In the genomic region with DNA sequence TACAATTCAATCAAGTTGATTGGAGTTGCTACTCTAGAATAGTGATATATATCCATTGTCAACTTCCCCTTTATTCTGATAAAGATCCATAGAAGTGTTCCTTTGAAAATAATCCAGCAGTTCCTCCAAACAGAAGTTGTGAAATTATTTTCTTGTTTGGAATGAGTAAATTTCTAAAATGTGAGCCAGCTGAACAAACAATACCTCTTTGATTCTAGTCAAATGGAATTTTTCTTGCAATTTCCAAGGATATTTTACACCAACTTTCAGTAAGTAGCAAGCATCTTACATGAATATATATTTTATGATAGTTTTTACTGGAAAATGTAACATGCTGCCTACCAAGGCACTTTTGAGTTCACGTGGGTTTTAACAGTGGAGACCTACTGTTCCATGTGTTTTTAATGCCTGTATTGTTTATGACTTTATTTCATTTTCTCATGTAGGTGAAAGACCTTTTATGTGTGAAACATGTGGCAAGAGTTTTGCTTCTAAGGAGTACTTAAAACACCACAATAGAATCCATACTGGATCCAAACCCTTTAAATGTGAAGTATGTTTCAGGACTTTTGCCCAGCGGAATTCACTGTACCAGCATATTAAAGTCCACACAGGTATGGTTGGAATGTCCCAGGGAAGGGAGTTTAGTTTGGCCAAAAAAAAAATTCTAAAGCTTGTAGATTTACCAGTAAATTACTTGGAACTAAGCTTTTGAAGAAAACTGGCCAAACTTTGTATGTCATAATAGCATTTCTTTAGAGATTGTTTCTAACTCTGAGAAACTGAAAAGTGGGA, we compare ENCODE assay signal across 21 cellular contexts. TPM values are rescaled to one million over a fixed set of nuclear protein-coding genes. Genes with fewer than 3 reads are reported as not detected.
A peak's percentile ranks its signal among the peaks of the same experiment; 100 is the strongest.
DNase-seq lines count a peak whose midpoint lies in the region; ATAC-seq and TF ChIP-seq lines count a peak whose summit lies in the region.
"Had no signal": no experiment of that assay in that cellular context is flagged by ENCODE, and none has a peak within 500 bp of the region (broad histone marks: within the 10 kb centered on the region; RNA-seq: fewer than 3 reads in every experiment).

No MANE protein-coding gene starts in this region.

- no peak for TF ChIP-seq EP300 in ovary (IDR thresholded peaks at IDR 0.05)

- peaks cover 22 to 43% (median 34%) of the 10 kb centered on the region in 4 donors for H3K4me1 Mint-ChIP-seq in CD4-positive, alpha-beta memory T cell
- H3K4me1 Mint-ChIP-seq in osteocyte (ENCODE audit: unreplicated experiment) = peaks cover 51% of the 10 kb centered on the region

- no peak overlapping the region for H3K4me3 Mint-ChIP-seq in CD4-positive, alpha-beta memory T cell
- no peak overlapping the region for H3K4me3 Mint-ChIP-seq in osteocyte (ENCODE audit: unreplicated experiment)
- H3K4me3 Mint-ChIP-seq: B cell, HFFc6 had no signal

- peaks cover 38 to 72% of the 10 kb centered on the region in 2 donors for H3K36me3 Mint-ChIP-seq in CD4-positive, alpha-beta memory T cell
- H3K36me3 Mint-ChIP-seq in osteocyte (ENCODE audit: unreplicated experiment) = peaks cover 54% of the 10 kb centered on the region

- no peak overlapping the region for H3K27ac Mint-ChIP-seq in CD4-positive, alpha-beta memory T cell
- H3K27ac Mint-ChIP-seq in osteocyte (ENCODE audit: unreplicated experiment) = peak overlapping the region; percentile 50

- POLR2A ChIA-PET in CD4-positive, alpha-beta memory T cell (lab: Charles Lee; ENCODE audit: partially characterized antibody) = no interaction called here

- ATAC-seq in RWPE2 (ENCODE audit: low read depth) = no peak
- no peak for ATAC-seq in GM18520 (IDR thresholded peaks at IDR 0.05; ENCODE audit: unreplicated experiment)
- ATAC-seq: left lung, mucosa of descending colon had no signal

- H3K27me3 ChIP-seq in CD4-positive, alpha-beta memory T cell (ENCODE audit: insufficient read depth, low read length) = no peaks in the 10 kb centered on the region
- H3K27me3 ChIP-seq in RWPE2 (ENCODE audit: insufficient read depth, poor library complexity, severe bottlenecking) (no peaks in the 10 kb centered on the region), ovary (no peaks in the 10 kb centered on the region)
- H3K27me3 ChIP-seq: left lung, sigmoid colon, SJSA1 had no signal

- intact Hi-C loops in CD4-positive, alpha-beta memory T cell (cut with micrococcal nuclease) = no loop called here
- intact Hi-C loops in ovary (cut with DNase I) (loop anchor here in 1 of 4 donors (10.0 kb wide), 2 partner anchors 56 to 266 kb away; partner anchors contain the start of genes CST3 and NAPB), posterior cingulate gyrus (cut with DNase I) (no loop called here)

- no peaks in the 10 kb centered on the region for H3K9me3 ChIP-seq in CD4-positive, alpha-beta memory T cell (ENCODE audit: control insufficient read depth in 1 of 2, low read length in 2 of 2)
- H3K9me3 ChIP-seq in RWPE2 (ENCODE audit: severe bottlenecking) (no peaks in the 10 kb centered on the region), ovary (no peaks in the 10 kb centered on the region)
- H3K9me3 ChIP-seq: left lung, mucosa of descending colon, sigmoid colon, SJSA1 had no signal

- WGBS in ovary, 3 donors = 77 to 87% (median 81%) methylated on average over 2 of the region's 2 CpGs

- H3K36me3 ChIP-seq in CD4-positive, alpha-beta memory T cell (ENCODE audit: insufficient read depth, low read length) = peaks cover 43% of the 10 kb centered on the region
- peaks cover 92% of the 10 kb centered on the region for H3K36me3 ChIP-seq in RWPE2 (ENCODE audit: low read depth)
- no peaks in the 10 kb centered on the region for H3K36me3 ChIP-seq in ovary

- peaks cover 22% of the 10 kb centered on the region for H3K4me1 ChIP-seq in CD4-positive, alpha-beta memory T cell (ENCODE audit: insufficient read depth, low read length)
- H3K4me1 ChIP-seq in RWPE2 (ENCODE audit: insufficient read depth, poor library complexity, severe bottlenecking) = peaks cover 30% of the 10 kb centered on the region
- peaks cover 3% of the 10 kb centered on the region for H3K4me1 ChIP-seq in ovary (ENCODE audit: insufficient read depth)

- TF ChIP-seq POLR2A in ovary (IDR thresholded peaks at IDR 0.05) = no peak

- no peaks in the 10 kb centered on the region for H3K27me3 Mint-ChIP-seq in CD4-positive, alpha-beta memory T cell
- no peaks in the 10 kb centered on the region for H3K27me3 Mint-ChIP-seq in osteocyte (ENCODE audit: unreplicated experiment)
- H3K27me3 Mint-ChIP-seq: activated T-helper 17 cell treated with anti-CD3 and anti-CD28 coated beads, Interleukin-2, amount 50 U/mL, for 72 hours; B cell had no signal

- CTCF ChIA-PET in CD4-positive, alpha-beta memory T cell (lab: Charles Lee; ENCODE audit: partially characterized antibody) = interaction anchor here (0.8 to 1.0 kb wide), 2 partner anchors 13 to 19 kb away, joined by 3 to 6 read pairs; no protein-coding TSS in a partner anchor

- no peak overlapping the region for H3K4me3 ChIP-seq in CD4-positive, alpha-beta memory T cell (ENCODE audit: low read length in 2 of 2)
- H3K4me3 ChIP-seq in RWPE2 (ENCODE audit: severe bottlenecking) (no peak overlapping the region), ovary (no peak overlapping the region)
- H3K4me3 ChIP-seq: left lung, mucosa of descending colon, sigmoid colon, SJSA1 had no signal

- no peak for DNase-seq in CD4-positive, alpha-beta memory T cell
- no peak for DNase-seq in RWPE2 (ENCODE audit: low spot score)
- peak; percentile 62 for DNase-seq in fibroblast of gingiva (ENCODE audit: low read depth)
- DNase-seq in osteocyte (ENCODE audit: extremely low spot score, unreplicated experiment) = no peak
- DNase-seq in ovary = no peak
- DNase-seq in NCI-H1930 (lab: John Stamatoyannopoulos, UW) = no peak
- no peak for DNase-seq in posterior cingulate gyrus
- DNase-seq: activated CD4-positive, CD25-positive, alpha-beta regulatory T cell; activated CD8-positive, alpha-beta memory T cell treated with anti-CD3 and anti-CD28 coated beads for 24 hours; GDM1; HFFc6; left lung; mucosa of descending colon; NCI-H2171; NCI-H748 treated with DMSO at 0.1 percent for 48 hours; sigmoid colon; stimulated activated CD4-positive, alpha-beta T cell treated with anti-CD3 and anti-CD28 coated beads, Interleukin-4, amount 100 ng/mL, for 1 hour had no signal

- no peaks in the 10 kb centered on the region for H3K9me3 Mint-ChIP-seq in CD4-positive, alpha-beta memory T cell
- H3K9me3 Mint-ChIP-seq in osteocyte (ENCODE audit: unreplicated experiment) = no peaks in the 10 kb centered on the region
- H3K9me3 Mint-ChIP-seq: activated T-helper 17 cell treated with anti-CD3 and anti-CD28 coated beads, Interleukin-2, amount 50 U/mL, for 72 hours; HFFc6 had no signal

- TF ChIP-seq CTCF in RWPE2 (IDR thresholded peaks at IDR 0.05; ENCODE audit: poor library complexity, severe bottlenecking) (no peak), osteocyte (IDR thresholded peaks at IDR 0.05) (no peak), ovary (IDR thresholded peaks at IDR 0.05) (no peak)

- peak overlapping the region; percentile 1 for H3K27ac ChIP-seq in CD4-positive, alpha-beta memory T cell (ENCODE audit: low read depth, low read length)
- peak overlapping the region; percentile 17 for H3K27ac ChIP-seq in RWPE2 (ENCODE audit: poor library complexity, severe bottlenecking)
- H3K27ac ChIP-seq in ovary = no peak overlapping the region
- H3K27ac ChIP-seq: sigmoid colon, SJSA1 had no signal

RNA-seq across cellular contexts. Expression of gene GZF1, which starts 6.5 kb away (rescaled TPM):
- 10 to 100 TPM; 12.8 to 14.1 TPM for total RNA-seq in CD4-positive, alpha-beta memory T cell
- polyA plus RNA-seq in CD4-positive, alpha-beta memory T cell = 1 to 10 TPM; 2.6 to 3.5 TPM
- total RNA-seq in osteocyte (14.4 and 16.8 TPM in 2 replicates), ovary (10 to 100 TPM in 6 of 7 donors, 1 to 10 TPM in 1; 9.8 to 31.4 (median 21.4) TPM)
- 1 to 10 TPM; 8.5 to 9.1 TPM for polyA plus RNA-seq in ovary

RNA-seq across cellular contexts. Expression of gene NXT1, which starts 17.9 kb away (rescaled TPM):
- 10 to 100 TPM; 21.5 to 23.6 TPM for total RNA-seq in CD4-positive, alpha-beta memory T cell
- 100 to 1,000 TPM in 1 of 2 donors, 10 to 100 TPM in 1; 59.9 to 102 TPM for polyA plus RNA-seq in CD4-positive, alpha-beta memory T cell
- total RNA-seq in osteocyte = 12.4 and 14.0 TPM in 2 replicates
- 10 to 100 TPM; 19.3 to 44.6 (median 32.1) TPM for total RNA-seq in ovary
- polyA plus RNA-seq in ovary = 10 to 100 TPM; 19.2 to 20.5 TPM

RNA-seq across cellular contexts. Expression of gene NAPB, which starts 52.8 kb away (rescaled TPM):
- total RNA-seq in CD4-positive, alpha-beta memory T cell = 10 to 100 TPM; 13.3 to 14.9 TPM
- polyA plus RNA-seq in CD4-positive, alpha-beta memory T cell = 1 to 10 TPM; 5.8 to 6.2 TPM
- total RNA-seq in osteocyte (8.8 and 10.5 TPM in 2 replicates), ovary (10 to 100 TPM; 11.8 to 17.9 (median 13.6) TPM)
- 10 to 100 TPM in 1 of 2 donors, 1 to 10 TPM in 1; 9.3 to 11.3 TPM for polyA plus RNA-seq in ovary

Comparison
In these comparisons a context has a peak if more than half of its experiments do, and no peak if none do; other contexts are left out.
1. H3K27ac ChIP-seq: peak in CD4-positive, alpha-beta memory T cell (single experiment) and RWPE2 (single experiment); none in ovary (0 of 2).